1 cellular context compared by ENCODE assay signal in the genomic region with DNA sequence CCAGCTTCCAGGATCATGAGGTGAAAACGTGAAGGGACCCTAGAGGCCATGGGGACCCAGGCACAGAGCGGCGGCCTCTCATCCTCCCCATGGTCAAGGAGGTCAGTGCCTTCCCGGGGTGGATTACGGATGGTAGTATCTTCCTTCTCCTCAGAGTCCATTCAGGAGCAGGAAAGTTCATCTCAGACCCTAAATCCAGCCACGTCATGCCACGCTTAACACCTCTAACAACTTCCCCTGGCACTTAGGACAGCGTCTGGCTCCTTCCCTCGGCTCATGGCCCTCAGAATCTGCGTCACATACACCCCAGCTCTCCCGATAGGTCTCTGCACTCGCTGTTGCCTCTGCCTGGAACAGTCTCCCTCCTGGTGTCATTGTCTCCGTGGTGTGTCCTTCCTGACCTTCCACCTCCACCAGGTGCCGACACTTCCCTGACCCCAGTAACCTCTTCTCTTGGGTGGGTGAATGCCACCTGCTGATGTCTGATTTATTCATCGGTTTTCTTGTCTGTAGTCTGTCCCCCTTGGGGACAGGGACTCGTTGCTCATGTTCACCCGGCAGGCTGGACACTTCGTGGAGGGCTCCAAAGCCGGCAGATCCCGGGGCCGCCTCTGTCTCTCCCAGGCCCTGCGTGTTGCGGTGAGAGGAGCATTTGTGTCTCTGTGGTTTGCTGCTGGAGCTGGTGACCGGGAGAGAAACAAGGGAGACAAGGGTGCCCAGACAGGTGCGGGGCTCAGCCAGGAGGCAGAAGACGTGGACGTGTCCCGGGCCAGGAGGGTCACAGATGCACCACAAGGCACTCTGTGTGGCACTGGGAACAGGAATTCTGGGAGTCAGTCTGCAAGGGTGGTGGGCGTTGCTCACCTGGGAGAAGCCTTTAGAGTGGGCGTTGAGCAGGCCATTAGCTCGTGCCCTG.
TF ChIP-seq lines count a peak whose summit lies in the region.

No MANE protein-coding gene starts in this region.

TF ChIP-seq in HCT116, 20 proteins besides CTCF, POLR2A, EP300 and RAD21:
- TF ChIP-seq POLR2AphosphoS5 (IDR thresholded peaks at IDR 0.05; ENCODE audit: low read depth, low read length) (peak; percentile 3; the same call in 1 of the 2 replicates), ZFX (IDR thresholded peaks at IDR 0.05) (no peak)
